ENCODE assay signal across 10 cellular contexts in the genomic region with DNA sequence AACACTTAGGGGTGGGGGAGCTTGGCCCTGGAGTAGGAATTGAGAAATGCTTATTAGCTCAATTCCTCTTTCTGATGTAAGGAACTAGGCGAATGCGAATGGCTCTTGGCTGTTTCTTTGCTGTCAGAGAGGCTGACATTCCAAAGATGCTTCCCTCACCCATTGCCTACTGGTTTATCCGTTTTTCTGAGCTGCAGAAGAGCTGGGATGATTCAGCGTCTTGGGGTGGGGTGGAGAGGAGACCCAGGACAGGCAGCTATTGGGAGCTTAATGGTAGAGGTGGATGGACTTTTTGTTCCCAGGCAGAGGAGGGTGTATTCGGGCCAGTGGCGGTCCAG. TPM values are rescaled to one million over a fixed set of nuclear protein-coding genes. Genes with fewer than 3 reads are reported as not detected.
DNase-seq lines count a peak whose midpoint lies in the region; ATAC-seq and TF ChIP-seq lines count a peak whose summit lies in the region.
"Had no signal": no experiment of that assay in that cellular context is flagged by ENCODE, and none has a peak within 500 bp of the region (broad histone marks: within the 10 kb centered on the region; RNA-seq: fewer than 3 reads in every experiment).

No MANE protein-coding gene starts in this region.

- WGBS in adrenal gland, 4 donors, result 47 to 60% (median 50%) methylated on average over 6 of the region's 6 CpGs
- WGBS in smooth muscle cell (ENCODE audit: low lambda C conversion rate), result 18% methylated on average over 6 of the region's 6 CpGs

- H3K27ac ChIP-seq in GM23338 (ENCODE audit: low read depth) (peak overlapping the region; percentile 42), adrenal gland (peak overlapping the region in 3 of 5 donors; percentile 21 to 87 (median 57)), smooth muscle cell (ENCODE audit: low read depth) (peak overlapping the region; percentile 65)
- H3K27ac ChIP-seq: SK-N-MC had no signal

- ATAC-seq in GM23338 (peak; percentile 70), HG02798 (IDR thresholded peaks at IDR 0.05; ENCODE audit: poor library complexity, unreplicated experiment) (no peak), HG03139 (IDR thresholded peaks at IDR 0.05; ENCODE audit: unreplicated experiment) (no peak)

- no peaks in the 10 kb centered on the region for H3K27me3 ChIP-seq in GM23338 (ENCODE audit: insufficient read depth)
- no peaks in the 10 kb centered on the region for H3K27me3 ChIP-seq in adrenal gland
- no peaks in the 10 kb centered on the region for H3K27me3 ChIP-seq in smooth muscle cell (ENCODE audit: low read depth)

- H3K9me2 ChIP-seq in GM23338 (ENCODE audit: insufficient read depth), result no peaks in the 10 kb centered on the region

- H3K4me3 Mint-ChIP-seq in GM23338, result no peak overlapping the region

- H3K9ac ChIP-seq in smooth muscle cell (ENCODE audit: low read depth), result no peak overlapping the region

- H3F3A ChIP-seq in GM23338 (replicated peaks; ENCODE audit: low read depth) (peaks cover 25% of the 10 kb centered on the region), smooth muscle cell (ENCODE audit: low read depth) (peaks cover 21% of the 10 kb centered on the region)

- H3K4me3 ChIP-seq in GM23338, result 0 out of 2 replicates have a peak overlapping the region, but pooled peaks have one; percentile 18
- no peak overlapping the region for H3K4me3 ChIP-seq in adrenal gland
- no peak overlapping the region for H3K4me3 ChIP-seq in smooth muscle cell
- H3K4me3 ChIP-seq: SK-N-MC had no signal

- no peak overlapping the region for H2AFZ ChIP-seq in GM23338
- H2AFZ ChIP-seq in smooth muscle cell (ENCODE audit: low read depth), result no peak overlapping the region

- H3K4me2 ChIP-seq in GM23338, result peak overlapping the region; percentile 46
- peak overlapping the region; percentile 52 for H3K4me2 ChIP-seq in smooth muscle cell

- peaks cover 76% of the 10 kb centered on the region for H3K79me2 ChIP-seq in GM23338 (replicated peaks; ENCODE audit: insufficient read depth)
- peaks cover 44% of the 10 kb centered on the region for H3K79me2 ChIP-seq in smooth muscle cell (ENCODE audit: low read depth)

- H4K20me1 ChIP-seq in GM23338 (replicated peaks; ENCODE audit: insufficient read depth), result peaks cover 52% of the 10 kb centered on the region
- peaks cover 52% of the 10 kb centered on the region for H4K20me1 ChIP-seq in smooth muscle cell (ENCODE audit: low read depth)

- no peak for TF ChIP-seq CTCF in GM23338 (conservative IDR thresholded peaks at IDR 0.05; ENCODE audit: low read depth in 2 of 2)
- TF ChIP-seq CTCF in adrenal gland (IDR thresholded peaks at IDR 0.05), result no peak
- TF ChIP-seq CTCF in smooth muscle cell (IDR thresholded peaks at IDR 0.05; ENCODE audit: borderline replicate concordance, insufficient read depth, poor library complexity, severe bottlenecking), result no peak

- DNase-seq in GM23338 (ENCODE audit: low spot score) (peak; percentile 72), adrenal gland (peak in 1 of 7 donors; percentile 42), hepatic stellate cell (ENCODE audit: low spot score) (peak; percentile 79), smooth muscle cell (lab: John Stamatoyannopoulos, UW; ENCODE audit: unreplicated experiment) (no peak), inferior parietal cortex (ENCODE audit: extremely low spot score) (no peak), RPMI8226 (no peak)
- DNase-seq: dermis blood vessel endothelial cell had no signal

- peaks cover 36% of the 10 kb centered on the region for H3K4me1 ChIP-seq in GM23338 (ENCODE audit: insufficient read depth)
- H3K4me1 ChIP-seq in adrenal gland (replicated peaks in 1 of 2), result peaks cover 12 to 71% of the 10 kb centered on the region in 2 donors
- peaks cover 19% of the 10 kb centered on the region for H3K4me1 ChIP-seq in smooth muscle cell (ENCODE audit: low read depth)

- peaks cover 63% of the 10 kb centered on the region for H3K36me3 Mint-ChIP-seq in GM23338 (ENCODE audit: low read depth)

- peaks cover 5% of the 10 kb centered on the region for H3K27me3 Mint-ChIP-seq in GM23338 (ENCODE audit: insufficient read depth, low read depth, poor library complexity)

- no peak for TF ChIP-seq POLR2A in adrenal gland (IDR thresholded peaks at IDR 0.05)

- no peaks in the 10 kb centered on the region for H3K9me3 ChIP-seq in adrenal gland (replicated peaks in 1 of 3)
- H3K9me3 ChIP-seq in smooth muscle cell (replicated peaks; ENCODE audit: low read depth), result no peaks in the 10 kb centered on the region

- peaks cover 17% of the 10 kb centered on the region; the same call in 1 of the 2 replicates for H3K36me3 ChIP-seq in GM23338 (ENCODE audit: insufficient read depth)
- peaks cover 0 to 67% of the 10 kb centered on the region in 2 donors for H3K36me3 ChIP-seq in adrenal gland (replicated peaks in 1 of 2)
- no peaks in the 10 kb centered on the region for H3K36me3 ChIP-seq in smooth muscle cell (ENCODE audit: low read depth)

- H3K4me1 Mint-ChIP-seq in GM23338, result peaks cover 49% of the 10 kb centered on the region

- H3K27ac Mint-ChIP-seq in GM23338, result peak overlapping the region; percentile 84

- intact Hi-C loops in adrenal gland (cut with DNase I), result no loop called here

- no peaks in the 10 kb centered on the region for H3K9me3 Mint-ChIP-seq in GM23338

TF ChIP-seq in GM23338, 12 proteins besides CTCF, POLR2A, EP300 and RAD21 (continues in another document):
- TF ChIP-seq POLR2AphosphoS5 (IDR thresholded peaks at IDR 0.05; ENCODE audit: low read depth) (no peak), CREB1 (CRISPR knock-in tag; IDR thresholded peaks at IDR 0.05; ENCODE audit: low read depth) (no peak), NANOG (IDR thresholded peaks at IDR 0.05; ENCODE audit: borderline replicate concordance) (no peak), ZNF331 (CRISPR knock-in tag; IDR thresholded peaks at IDR 0.05; ENCODE audit: low read depth) (no peak), STAT1 (IDR thresholded peaks at IDR 0.05; ENCODE audit: unreplicated experiment) (no peak), ZNF114 (CRISPR knock-in tag; IDR thresholded peaks at IDR 0.05) (no peak), ETS1 (IDR thresholded peaks at IDR 0.05) (no peak), REST (IDR thresholded peaks at IDR 0.05; ENCODE audit: unreplicated experiment) (no peak), EZH2 (IDR thresholded peaks at IDR 0.05; ENCODE audit: low read depth, unreplicated experiment) (no peak), EZH2phosphoT487 (IDR thresholded peaks at IDR 0.05; ENCODE audit: unreplicated experiment) (no peak)

RNA-seq across cellular contexts. Expression of gene PLEKHO2, which starts 9.8 kb away (rescaled TPM):
- 27.8 and 29.4 TPM in 2 replicates for total RNA-seq in GM23338 (2014; rRNA removed; shearing (Covaris generic))
- 9.0 TPM in 2 replicates for polyA plus RNA-seq in GM23338 (2016; fragmentation: Nextera tagmentation; extraction: Ambion mirVana)
- total RNA-seq in adrenal gland, result 10 to 100 TPM; 31.3 to 62.9 (median 50.3) TPM
- polyA plus RNA-seq in adrenal gland, result 10 to 100 TPM; 20.4 to 49.3 (median 33.7) TPM
- 7.9 and 13.7 TPM in 2 replicates for total RNA-seq in smooth muscle cell
- polyA plus RNA-seq in smooth muscle cell, result 16.3 and 20.0 TPM in 2 replicates

RNA-seq across cellular contexts. Expression of gene PIF1, which starts 26.0 kb away (rescaled TPM):
- 193 and 200 TPM in 2 replicates for total RNA-seq in GM23338 (2014; rRNA removed; shearing (Covaris generic))
- polyA plus RNA-seq in GM23338 (2016; fragmentation: Nextera tagmentation; extraction: Ambion mirVana) (106 and 116 TPM in 2 replicates), adrenal gland (1 to 10 TPM in 2 of 3 donors, under 1 TPM in 1; 0.33 to 6.0 (median 3.0) TPM), smooth muscle cell (1.5 TPM in 2 replicates)
- total RNA-seq in adrenal gland (1 to 10 TPM in 5 of 8 donors, under 1 TPM in 3; 0.26 to 3.8 (median 1.7) TPM), smooth muscle cell (0.40 and 1.6 TPM in 2 replicates)

Comparison
In these comparisons a context has a peak if more than half of its experiments do, and no peak if none do; other contexts are left out.
1. DNase-seq: peak in GM23338 (single experiment) and hepatic stellate cell (single experiment); none in smooth muscle cell (single experiment), inferior parietal cortex (single experiment) and RPMI8226 (single experiment).
2. RNA of gene PIF1, which starts 26.0 kb away (total RNA-seq): 193 to 200 TPM in GM23338; 0.26 to 3.8 TPM in adrenal gland and 0.40 to 1.6 TPM in smooth muscle cell; every median in the first group is over 10 times any median in the second.
3. Peak in every context shown above with its lines, with median percentiles within 50 percentile points of each other: H3K27ac ChIP-seq.